Comparison of ENCODE assay signal across 20 cellular contexts in genomic region chr11:23730307-23730998, GRCh38.
"Had no signal": no experiment of that assay in that cellular context is flagged by ENCODE, and none has a peak within 500 bp of the region (broad histone marks: within the 10 kb centered on the region; RNA-seq: fewer than 3 reads in every experiment).

No MANE protein-coding gene starts in this region.

- H3K36me3 Mint-ChIP-seq: activated CD8-positive, alpha-beta memory T cell treated with anti-CD3 and anti-CD28 coated beads, Interleukin-2, amount 10 ng/mL, durations not matched to agents 7 days and 5 days; activated naive CD8-positive, alpha-beta T cell; brain; mesothelial cell of epicardium had no signal

- H3K4me3 Mint-ChIP-seq: activated CD8-positive, alpha-beta memory T cell treated with anti-CD3 and anti-CD28 coated beads, Interleukin-2, amount 10 ng/mL, durations not matched to agents 7 days and 5 days; activated naive CD8-positive, alpha-beta T cell; activated T-cell treated with anti-CD3 and anti-CD28 coated beads, Interleukin-2, amount 50 U/mL, for 24 hours; brain; central memory CD8-positive, alpha-beta T cell; mesothelial cell of epicardium; neural crest cell; stimulated activated naive CD8-positive, alpha-beta T cell treated with anti-CD3 and anti-CD28 coated beads, Interleukin-15, amount 100 ng/mL, for 72 hours had no signal

- H3K27ac ChIP-seq: epithelial cell of prostate, gastrocnemius medialis, heart right ventricle, pancreas had no signal

- H3K9me3 ChIP-seq: gastrocnemius medialis, pancreas had no signal

- H3K27me3 ChIP-seq: gastrocnemius medialis, heart right ventricle, pancreas had no signal

- H3K4me1 ChIP-seq: gastrocnemius medialis, heart right ventricle, pancreas had no signal

- H3K27ac Mint-ChIP-seq: activated CD8-positive, alpha-beta memory T cell treated with anti-CD3 and anti-CD28 coated beads, Interleukin-2, amount 10 ng/mL, durations not matched to agents 7 days and 5 days; activated naive CD8-positive, alpha-beta T cell; activated T-cell treated with anti-CD3 and anti-CD28 coated beads, Interleukin-2, amount 50 U/mL, for 24 hours; brain; mesothelial cell of epicardium; stimulated activated naive CD8-positive, alpha-beta T cell treated with anti-CD3 and anti-CD28 coated beads, Interleukin-15, amount 100 ng/mL, for 72 hours had no signal

- DNase-seq: activated CD4-positive, alpha-beta T cell treated with anti-CD3 and anti-CD28 coated beads, Interleukin-2, amount 50 U/mL, for 48 hours; activated CD4-positive, CD25-positive, alpha-beta regulatory T cell treated with anti-CD3 and anti-CD28 coated beads, Interleukin-2, amount 50 U/mL, for 72 hours; activated CD8-positive, alpha-beta memory T cell treated with anti-CD3 and anti-CD28 coated beads, Interleukin-2, amount 10 ng/mL, durations not matched to agents 7 days and 5 days; activated effector memory CD4-positive, alpha-beta T cell treated with Interleukin-2 at 50 U/mL for 16 hours; activated T-cell treated with anti-CD3 and anti-CD28 coated beads, Interleukin-2, amount 50 U/mL, for 24 hours; amygdala; effector memory CD4-positive, alpha-beta T cell; gastrocnemius medialis; heart right ventricle; kidney glomerular epithelial cell; stimulated activated CD4-positive, alpha-beta T cell treated with anti-CD3 and anti-CD28 coated beads, Interleukin-15, amount 100 ng/mL, for 24 hours; stimulated activated CD4-positive, alpha-beta T cell treated with anti-CD3 and anti-CD28 coated beads, Interleukin-4, amount 100 ng/mL, for 24 hours; stimulated activated naive CD8-positive, alpha-beta T cell treated with anti-CD3 and anti-CD28 coated beads, Interleukin-15, amount 100 ng/mL, for 72 hours had no signal

- ATAC-seq: activated CD8-positive, alpha-beta memory T cell treated with anti-CD3 and anti-CD28 coated beads, Interleukin-2, amount 10 ng/mL, durations not matched to agents 7 days and 5 days; gastrocnemius medialis; heart right ventricle; pancreas; stimulated activated naive CD8-positive, alpha-beta T cell treated with anti-CD3 and anti-CD28 coated beads, Interleukin-15, amount 100 ng/mL, for 72 hours had no signal

- H3K27me3 Mint-ChIP-seq: activated CD8-positive, alpha-beta memory T cell treated with anti-CD3 and anti-CD28 coated beads, Interleukin-2, amount 10 ng/mL, durations not matched to agents 7 days and 5 days; activated naive CD8-positive, alpha-beta T cell; activated T-cell treated with anti-CD3 and anti-CD28 coated beads, Interleukin-2, amount 50 U/mL, for 24 hours; central memory CD8-positive, alpha-beta T cell; stimulated activated naive CD8-positive, alpha-beta T cell treated with anti-CD3 and anti-CD28 coated beads, Interleukin-15, amount 100 ng/mL, for 72 hours had no signal

- H3K4me1 Mint-ChIP-seq: activated CD8-positive, alpha-beta memory T cell treated with anti-CD3 and anti-CD28 coated beads, Interleukin-2, amount 10 ng/mL, durations not matched to agents 7 days and 5 days; central memory CD8-positive, alpha-beta T cell; stimulated activated naive CD8-positive, alpha-beta T cell treated with anti-CD3 and anti-CD28 coated beads, Interleukin-15, amount 100 ng/mL, for 72 hours had no signal

- H3K4me3 ChIP-seq: gastrocnemius medialis, heart right ventricle, pancreas had no signal

- H3K36me3 ChIP-seq: gastrocnemius medialis, heart right ventricle, pancreas had no signal
